9 cellular contexts compared by ENCODE assay signal in the genomic region with DNA sequence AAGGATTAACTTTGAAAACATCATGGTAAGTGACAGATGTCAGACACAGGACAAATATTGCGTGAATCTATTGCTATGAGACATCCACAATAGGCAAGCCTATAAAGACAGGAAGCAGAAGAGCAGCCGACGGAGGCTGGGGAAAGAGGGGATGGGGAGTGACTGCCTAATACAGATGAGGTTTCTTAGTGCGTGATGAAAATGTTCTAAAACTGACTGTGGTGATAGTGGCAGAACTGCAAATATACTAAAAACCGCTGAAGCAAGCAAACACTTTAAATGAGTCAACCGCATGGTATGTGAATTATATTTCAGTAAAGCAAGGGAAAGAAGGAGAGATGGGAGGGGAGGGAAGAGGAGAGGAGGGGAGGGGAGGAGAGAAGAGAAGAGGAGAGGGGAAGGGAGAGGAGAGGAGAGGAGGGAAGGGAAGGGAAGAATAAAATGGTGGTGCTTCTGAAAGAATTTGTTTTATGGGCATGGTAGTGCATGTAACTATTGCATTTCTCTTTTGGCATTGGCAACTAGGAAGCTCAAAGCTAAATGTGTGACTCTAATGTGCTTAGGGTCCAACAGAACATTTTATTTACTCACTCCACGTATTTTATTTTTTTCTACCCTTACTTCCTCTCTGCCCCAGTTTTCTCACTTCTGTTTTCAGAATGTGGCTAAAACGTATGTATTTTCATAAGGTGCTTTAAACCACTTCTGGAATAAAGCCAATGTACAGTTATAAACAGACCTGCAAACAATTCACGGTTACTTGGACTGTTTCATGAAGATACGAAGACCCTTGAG. TPM values are rescaled to one million over a fixed set of nuclear protein-coding genes. Genes with fewer than 3 reads are reported as not detected.
DNase-seq lines count a peak whose midpoint lies in the region; ATAC-seq and TF ChIP-seq lines count a peak whose summit lies in the region.
"Had no signal": no experiment of that assay in that cellular context is flagged by ENCODE, and none has a peak within 500 bp of the region (broad histone marks: within the 10 kb centered on the region; RNA-seq: fewer than 3 reads in every experiment).

No MANE protein-coding gene starts in this region.

- H3K9me3 Mint-ChIP-seq in Caco-2 (ENCODE audit: unreplicated experiment), result no peaks in the 10 kb centered on the region
- no peaks in the 10 kb centered on the region for H3K9me3 Mint-ChIP-seq in activated naive CD8-positive, alpha-beta T cell (ENCODE audit: low read depth)

- H3K27me3 ChIP-seq in Caco-2 (replicated peaks; ENCODE audit: control insufficient read depth, insufficient read depth, low read length), result no peaks in the 10 kb centered on the region

- H3K36me3 ChIP-seq in Caco-2 (ENCODE audit: control insufficient read depth, insufficient read depth, low read length), result peaks cover 2% of the 10 kb centered on the region; the same call in 1 of the 2 replicates

- intact Hi-C loops in Caco-2 (cut with micrococcal nuclease; ENCODE audit: unreplicated experiment), result no loop called here

- no TSS peak for BruUV-seq in Caco-2 (replicated peaks; lab: Mats Ljungman, UMichigan)

- no peak overlapping the region for H3K4me3 ChIP-seq in Caco-2 (ENCODE audit: low read depth, low read length)

- H3K4me1 Mint-ChIP-seq in Caco-2 (ENCODE audit: low read depth, unreplicated experiment), result peaks cover 13% of the 10 kb centered on the region
- peaks cover 86% of the 10 kb centered on the region for H3K4me1 Mint-ChIP-seq in activated naive CD8-positive, alpha-beta T cell (ENCODE audit: low read depth)

- TF ChIP-seq CTCF in Caco-2 (IDR thresholded peaks at IDR 0.05; ENCODE audit: insufficient read depth in 1 of 2, low read depth in 1 of 2, low read length in 1 of 2, severe bottlenecking in 1 of 2, unreplicated experiment in 1 of 2), result no peak

- ATAC-seq in GM21360 (IDR thresholded peaks at IDR 0.05; ENCODE audit: unreplicated experiment), result peak; percentile 40

- CTCF ChIA-PET in Caco-2 (lab: Charles Lee), result no interaction called here

- H3K27ac Mint-ChIP-seq in Caco-2 (ENCODE audit: unreplicated experiment), result peak overlapping the region; percentile 13
- peak overlapping the region; percentile 95 for H3K27ac Mint-ChIP-seq in activated naive CD8-positive, alpha-beta T cell

- peaks cover 11% of the 10 kb centered on the region for H3K36me3 Mint-ChIP-seq in Caco-2 (ENCODE audit: insufficient read depth, unreplicated experiment)
- peaks cover 30% of the 10 kb centered on the region for H3K36me3 Mint-ChIP-seq in activated naive CD8-positive, alpha-beta T cell

- no peak overlapping the region for H3K4me3 Mint-ChIP-seq in Caco-2 (ENCODE audit: unreplicated experiment)
- H3K4me3 Mint-ChIP-seq in activated naive CD8-positive, alpha-beta T cell, result peak overlapping the region; percentile 66

- POLR2A ChIA-PET in Caco-2 (lab: Charles Lee), result no interaction called here

- peaks cover 13% of the 10 kb centered on the region for H3K4me1 ChIP-seq in Caco-2

- no peaks in the 10 kb centered on the region for H3K9me3 ChIP-seq in Caco-2

- DNase-seq in Caco-2, result no peak
- DNase-seq in HT1080 (ENCODE audit: low read depth), result peak; percentile 88
- peak; percentile 26 for DNase-seq in medulla oblongata (ENCODE audit: extremely low spot score)
- no peak for DNase-seq in SKM-1 (lab: John Stamatoyannopoulos, UW; ENCODE audit: unreplicated experiment)
- DNase-seq in activated gamma-delta T cell (lab: John Stamatoyannopoulos, UW), result no peak
- DNase-seq in hippocampal formation (lab: John Stamatoyannopoulos, UW), result no peak

- H3K27me3 Mint-ChIP-seq in Caco-2 (ENCODE audit: insufficient read depth, unreplicated experiment), result no peaks in the 10 kb centered on the region
- H3K27me3 Mint-ChIP-seq in activated naive CD8-positive, alpha-beta T cell, result no peaks in the 10 kb centered on the region

RNA-seq across cellular contexts. Expression of a gene that starts 21.3 kb away (rescaled TPM):
- total RNA-seq in Caco-2 (2022), result 43.0 and 57.8 TPM in 2 replicates
- total RNA-seq in HT1080 (2014; rRNA removed; shearing (Covaris generic)), result 3.8 and 4.2 TPM in 2 replicates
- polyA plus RNA-seq in HT1080 (2015; cell fraction: cytosol; rRNA removed), result 4.9 and 5.9 TPM in 2 replicates
- polyA plus RNA-seq in HT1080 (2015; cell fraction: nucleus; rRNA removed), result 4.9 and 7.4 TPM in 2 replicates

RNA-seq across cellular contexts. Expression of a gene that starts 36.9 kb away (rescaled TPM):
- total RNA-seq in Caco-2 (2022), result 45.5 and 46.0 TPM in 2 replicates
- not detected in 2 replicates for total RNA-seq in HT1080 (2014; rRNA removed; shearing (Covaris generic))
- polyA plus RNA-seq in HT1080 (2015; cell fraction: cytosol; rRNA removed), result 0.15 TPM in 1 of 2 replicates, not detected in the other
- polyA plus RNA-seq in HT1080 (2015; cell fraction: nucleus; rRNA removed), result not detected in 2 replicates
- polyA plus RNA-seq: neural cell had no signal

RNA-seq across cellular contexts. Expression of a gene that starts 43.6 kb away (rescaled TPM):
- total RNA-seq in Caco-2 (2022), result 18.3 and 27.5 TPM in 2 replicates
- total RNA-seq in HT1080 (2014; rRNA removed; shearing (Covaris generic)), result not detected in 2 replicates
- polyA plus RNA-seq in HT1080 (2015; cell fraction: cytosol; rRNA removed), result not detected in 2 replicates
- polyA plus RNA-seq in HT1080 (2015; cell fraction: nucleus; rRNA removed), result not detected in 2 replicates
- polyA plus RNA-seq: neural cell had no signal

Comparison
In these comparisons a context has a peak if more than half of its experiments do, and no peak if none do; other contexts are left out.
1. DNase-seq: peak in HT1080 (single experiment) and medulla oblongata (single experiment); none in Caco-2 (0 of 2), SKM-1 (single experiment), activated gamma-delta T cell (single experiment) and hippocampal formation (0 of 2).
2. RNA of a gene that starts 36.9 kb away (total RNA-seq): 45.5 to 46.0 TPM in Caco-2; not detected in HT1080; every median in the first group is over 10 times any median in the second.
3. RNA of a gene that starts 43.6 kb away (total RNA-seq): 18.3 to 27.5 TPM in Caco-2; not detected in HT1080; every median in the first group is over 10 times any median in the second.